ENCODE assay signal across 8 cellular contexts in genomic region chr20:50071039-50071888, GRCh38. TPM values are rescaled to one million over a fixed set of nuclear protein-coding genes. Genes with fewer than 3 reads are reported as not detected.
DNase-seq lines count a peak whose midpoint lies in the region; ATAC-seq and TF ChIP-seq lines count a peak whose summit lies in the region.

No MANE protein-coding gene starts in this region.

- H3K4me3 Mint-ChIP-seq in T-cell = peak overlapping the region; percentile 53 to 68 (median 66)

- CTCF ChIA-PET in T-cell (lab: Charles Lee) = interaction anchor here (0.6 to 4.9 kb wide), 27 partner anchors 9 to 476 kb away, joined by 3 to 51 read pairs (median 4); partner anchors contain the start of gene RNF114 (in 1 of the 2)

- H3K27me3 ChIP-seq in adipocyte (replicated peaks; ENCODE audit: control insufficient read depth, insufficient read depth, low read length) (no peaks in the 10 kb centered on the region), right atrium auricular region (no peaks in the 10 kb centered on the region), rectal smooth muscle tissue (ENCODE audit: control insufficient read depth, insufficient read depth, low read length) (no peaks in the 10 kb centered on the region), vagina (no peaks in the 10 kb centered on the region)

- H3K9me3 Mint-ChIP-seq in T-cell = no peaks in the 10 kb centered on the region

- intact Hi-C loops in vagina (cut with DNase I) = loop anchor here (2.0 kb wide), 1 partner anchor 92 kb away; no protein-coding TSS in a partner anchor

- no peak for TF ChIP-seq POLR2A in vagina (IDR thresholded peaks at IDR 0.05)

- peaks cover 2 to 7% (median 4%) of the 10 kb centered on the region in 3 donors for H3K4me1 Mint-ChIP-seq in T-cell

- no peaks in the 10 kb centered on the region for H3K36me3 ChIP-seq in adipocyte (ENCODE audit: control insufficient read depth, insufficient read depth, low read length, severe bottlenecking)
- no peaks in the 10 kb centered on the region for H3K36me3 ChIP-seq in right atrium auricular region
- H3K36me3 ChIP-seq in rectal smooth muscle tissue (ENCODE audit: control insufficient read depth, insufficient read depth, low read length) = no peaks in the 10 kb centered on the region
- no peaks in the 10 kb centered on the region for H3K36me3 ChIP-seq in vagina

- no peaks in the 10 kb centered on the region for H3K36me3 Mint-ChIP-seq in T-cell

- no peaks in the 10 kb centered on the region for H3K9me3 ChIP-seq in adipocyte (ENCODE audit: control insufficient read depth, low read length)
- no peaks in the 10 kb centered on the region for H3K9me3 ChIP-seq in right atrium auricular region
- no peaks in the 10 kb centered on the region for H3K9me3 ChIP-seq in vagina

- H3K27me3 Mint-ChIP-seq in T-cell = no peaks in the 10 kb centered on the region

- ATAC-seq in HG02678 (IDR thresholded peaks at IDR 0.05; ENCODE audit: unreplicated experiment) (peak; percentile 85), T-cell (replicated peaks in 1 of 4) (peak; percentile 98 to 100 (median 100))

- H3K27ac ChIP-seq in right atrium auricular region (no peak overlapping the region), rectal smooth muscle tissue (ENCODE audit: low read depth, low read length) (no peak overlapping the region), vagina (peak overlapping the region; percentile 33)

- H3K4me1 ChIP-seq in adipocyte (ENCODE audit: control insufficient read depth, insufficient read depth, low read length) (peaks cover 7% of the 10 kb centered on the region), right atrium auricular region (peaks cover 0 to 11% of the 10 kb centered on the region in 2 donors), rectal smooth muscle tissue (ENCODE audit: control insufficient read depth, insufficient read depth, low read length) (peaks cover 3% of the 10 kb centered on the region), vagina (peaks cover 16% of the 10 kb centered on the region)

- DNase-seq in G401 (ENCODE audit: low spot score) (peak; percentile 74), NCI-H1436 treated with DMSO at 0.1 percent for 48 hours (lab: John Stamatoyannopoulos, UW) (peak; percentile 3), T-cell (peak; percentile 63 to 95 (median 84)), adipocyte (ENCODE audit: low read depth) (peak; percentile 93), right atrium auricular region (ENCODE audit: low spot score) (peak; percentile 91), vagina (ENCODE audit: extremely low spot score in 2 of 2) (no peak)

- H3K4me3 ChIP-seq in adipocyte (ENCODE audit: low read length) = peak overlapping the region; percentile 77
- H3K4me3 ChIP-seq in right atrium auricular region = peak overlapping the region in 1 of 2 donors; percentile 37
- peak overlapping the region; percentile 60 for H3K4me3 ChIP-seq in rectal smooth muscle tissue (ENCODE audit: low read length)
- peak overlapping the region; percentile 4 to 35 for H3K4me3 ChIP-seq in vagina

- in situ Hi-C loops in G401 (cut with HindIII; ENCODE audit: low sequenced_read_pairs) = no loop called here

- peak; percentile 97 to 100 for TF ChIP-seq CTCF in right atrium auricular region (IDR thresholded peaks at IDR 0.05)
- TF ChIP-seq CTCF in vagina (IDR thresholded peaks at IDR 0.05) = peak; percentile 99 to 100 (median 100)

- no peak overlapping the region for H3K27ac Mint-ChIP-seq in T-cell

- H3K9ac ChIP-seq in adipocyte (ENCODE audit: low read length) = peak overlapping the region; percentile 82
- no peak overlapping the region for H3K9ac ChIP-seq in rectal smooth muscle tissue (ENCODE audit: low read length)

- POLR2A ChIA-PET in T-cell (lab: Charles Lee) = interaction anchor here in 1 of 2 donors (0.7 kb wide), 1 partner anchor 31 kb away, joined by 5 read pairs; no protein-coding TSS in a partner anchor

RNA-seq across cellular contexts. Expression of gene UBE2V1, which starts 41.7 kb away (rescaled TPM):
- 33.0 and 40.9 TPM in 2 replicates for total RNA-seq in G401 (2014; rRNA removed; shearing (Covaris generic))
- total RNA-seq in T-cell (100 to 1,000 TPM; 107 to 194 (median 116) TPM), right atrium auricular region (10 to 100 TPM; 61.2 to 70.2 TPM), vagina (74.2 TPM)

Comparison
In these comparisons a context has a peak if more than half of its experiments do, and no peak if none do; other contexts are left out.
1. DNase-seq: peak in G401 (single experiment), NCI-H1436 treated with DMSO at 0.1 percent for 48 hours (single experiment), T-cell (34 of 34), adipocyte (single experiment) and right atrium auricular region (single experiment); none in vagina (0 of 2).